Comparison of ENCODE assay signal across 25 cellular contexts in the genomic region with DNA sequence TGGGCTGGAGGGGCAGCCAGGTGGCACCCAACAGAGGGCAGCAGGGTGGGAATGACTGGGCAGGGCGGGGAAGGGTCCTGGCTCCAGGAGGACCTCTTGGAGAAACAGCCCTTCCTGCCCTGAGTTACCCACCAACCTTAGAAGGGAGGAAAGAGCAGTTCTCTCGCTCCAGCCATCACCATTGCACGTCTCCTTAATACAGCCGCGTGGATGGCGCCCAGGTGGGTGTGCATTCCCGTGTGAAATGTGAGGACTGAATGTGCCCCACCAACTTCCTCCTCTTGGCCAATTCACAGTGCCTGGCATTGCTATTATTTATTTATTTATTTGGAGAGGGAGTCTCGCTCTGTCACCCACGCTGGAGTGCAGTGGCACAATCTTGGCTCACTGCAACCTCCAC.
A peak's percentile ranks its signal among the peaks of the same experiment; 100 is the strongest.
DNase-seq lines count a peak whose midpoint lies in the region; ATAC-seq and TF ChIP-seq lines count a peak whose summit lies in the region.
"Had no signal": no experiment of that assay in that cellular context is flagged by ENCODE, and none has a peak within 500 bp of the region (broad histone marks: within the 10 kb centered on the region; RNA-seq: fewer than 3 reads in every experiment).

No MANE protein-coding gene starts in this region.

- H3K36me3 ChIP-seq in esophagus muscularis mucosa (no peaks in the 10 kb centered on the region), PC-3 (ENCODE audit: low read depth, low read length) (no peaks in the 10 kb centered on the region)
- H3K36me3 ChIP-seq: BLaER1 treated with 17β-estradiol and CSF1 and Interleukin-3, amounts not matched to agents 10 nM and 100 nM had no signal

- no peaks in the 10 kb centered on the region for H3K79me2 ChIP-seq in PC-3 (ENCODE audit: low read length)

- H3K9me3 Mint-ChIP-seq in progenitor cell of endocrine pancreas (ENCODE audit: low read depth): no peaks in the 10 kb centered on the region

- H3K4me3 ChIP-seq in esophagus muscularis mucosa (no peak overlapping the region), PC-3 (ENCODE audit: low read length) (no peak overlapping the region)
- H3K4me3 ChIP-seq: A549; BLaER1 treated with 17β-estradiol and CSF1 and Interleukin-3, amounts not matched to agents 10 nM and 100 nM; GM12878 had no signal

- H3K36me3 Mint-ChIP-seq in progenitor cell of endocrine pancreas (ENCODE audit: insufficient read depth): no peaks in the 10 kb centered on the region
- H3K36me3 Mint-ChIP-seq: CD14-positive monocyte; CD4-positive, alpha-beta memory T cell; CD4-positive, CD25-positive, alpha-beta regulatory T cell had no signal

- POLR2A ChIA-PET in PC-3 (lab: Charles Lee; ENCODE audit: unreplicated experiment): no interaction called here

- no peak overlapping the region for H3K9ac ChIP-seq in PC-3 (ENCODE audit: low read length)
- H3K9ac ChIP-seq: BLaER1 treated with 17β-estradiol and CSF1 and Interleukin-3, amounts not matched to agents 10 nM and 100 nM had no signal

- CTCF ChIA-PET in PC-3 (lab: Charles Lee): no interaction called here

- H3K4me1 Mint-ChIP-seq in progenitor cell of endocrine pancreas (ENCODE audit: low read depth): peaks cover 4% of the 10 kb centered on the region
- H3K4me1 Mint-ChIP-seq: B cell; CD4-positive, alpha-beta memory T cell; CD4-positive, CD25-positive, alpha-beta regulatory T cell; CD8-positive, alpha-beta memory T cell had no signal

- no peak for TF ChIP-seq EP300 in esophagus muscularis mucosa (IDR thresholded peaks at IDR 0.05)

- H3K9me3 ChIP-seq in esophagus muscularis mucosa (no peaks in the 10 kb centered on the region), PC-3 (ENCODE audit: low read length) (no peaks in the 10 kb centered on the region)

- no TSS peak for BruUV-seq in PC-3 (replicated peaks; lab: Mats Ljungman, UMichigan)

- no peaks in the 10 kb centered on the region for H3K9me2 ChIP-seq in PC-3 (replicated peaks; ENCODE audit: low read length)

- H3K4me1 ChIP-seq in esophagus muscularis mucosa: peaks cover 0 to 9% (median 4%) of the 10 kb centered on the region in 4 donors
- no peaks in the 10 kb centered on the region for H3K4me1 ChIP-seq in PC-3 (ENCODE audit: insufficient read depth, low read length)
- H3K4me1 ChIP-seq: A549; BLaER1 treated with 17β-estradiol and CSF1 and Interleukin-3, amounts not matched to agents 10 nM and 100 nM had no signal

- no peak for TF ChIP-seq CTCF in C4-2B (conservative IDR thresholded peaks at IDR 0.05)
- TF ChIP-seq CTCF in VCaP (conservative IDR thresholded peaks at IDR 0.05): no peak
- TF ChIP-seq CTCF in esophagus muscularis mucosa (IDR thresholded peaks at IDR 0.05): no peak
- TF ChIP-seq CTCF in progenitor cell of endocrine pancreas (IDR thresholded peaks at IDR 0.05; ENCODE audit: unreplicated experiment): no peak
- TF ChIP-seq CTCF in PC-3 (conservative IDR thresholded peaks at IDR 0.05; ENCODE audit: low read depth, low read length): no peak

- H3K27ac ChIP-seq in C4-2B (peak overlapping the region; percentile 87), VCaP (peak overlapping the region; percentile 40; the same call in 1 of the 2 replicates), esophagus muscularis mucosa (replicated peaks in 1 of 4) (no peak overlapping the region), PC-3 (ENCODE audit: low read length) (no peak overlapping the region)
- H3K27ac ChIP-seq: 22Rv1; A549; BLaER1 treated with 17β-estradiol and CSF1 and Interleukin-3, amounts not matched to agents 10 nM and 100 nM had no signal

- no peaks in the 10 kb centered on the region for H3F3A ChIP-seq in PC-3 (ENCODE audit: low read length, unreplicated experiment)

- H3K4me3 Mint-ChIP-seq in progenitor cell of endocrine pancreas (ENCODE audit: low read depth): no peak overlapping the region
- H3K4me3 Mint-ChIP-seq: B cell; CD14-positive monocyte; CD4-positive, alpha-beta memory T cell; CD4-positive, CD25-positive, alpha-beta regulatory T cell; CD8-positive, alpha-beta memory T cell had no signal

- no peak for ATAC-seq in PC-3
- no peak for ATAC-seq in GM18867 (IDR thresholded peaks at IDR 0.05; ENCODE audit: unreplicated experiment)
- ATAC-seq: A549, GM12878 had no signal

- H3K27me3 ChIP-seq in esophagus muscularis mucosa: no peaks in the 10 kb centered on the region
- H3K27me3 ChIP-seq in PC-3 (ENCODE audit: low read length): no peaks in the 10 kb centered on the region
- H3K27me3 ChIP-seq: BLaER1 treated with 17β-estradiol and CSF1 and Interleukin-3, amounts not matched to agents 10 nM and 100 nM had no signal

- H2AFZ ChIP-seq in PC-3 (ENCODE audit: low read length): no peak overlapping the region

- no peak for TF ChIP-seq POLR2A in esophagus muscularis mucosa (IDR thresholded peaks at IDR 0.05; ENCODE audit: low read depth)

- no peak overlapping the region for H3K27ac Mint-ChIP-seq in progenitor cell of endocrine pancreas
- H3K27ac Mint-ChIP-seq: B cell; CD14-positive monocyte; CD4-positive, alpha-beta memory T cell; CD4-positive, CD25-positive, alpha-beta regulatory T cell; CD8-positive, alpha-beta memory T cell had no signal

- no peaks in the 10 kb centered on the region for H4K20me1 ChIP-seq in PC-3 (ENCODE audit: low read length)
- H4K20me1 ChIP-seq: BLaER1 treated with 17β-estradiol and CSF1 and Interleukin-3, amounts not matched to agents 10 nM and 100 nM had no signal

- DNase-seq in esophagus muscularis mucosa (ENCODE audit: extremely low spot score) (peak; percentile 31), mesenteric fat pad (ENCODE audit: low spot score) (peak; percentile 71), progenitor cell of endocrine pancreas (ENCODE audit: low spot score, unreplicated experiment) (no peak), PC-3 (no peak)
- DNase-seq: AML-193; CD4-positive, alpha-beta memory T cell; CD4-positive, CD25-positive, alpha-beta regulatory T cell; CD8-positive, alpha-beta memory T cell; COR-L47; DMS 273 treated with DMSO at 0.1 percent for 48 hours; DMS153; DMS53; DMS79; DND-41; EL; GDM1 had no signal

- intact Hi-C loops in esophagus muscularis mucosa (cut with DNase I): no loop called here
- intact Hi-C loops in PC-3 (cut with micrococcal nuclease): no loop called here

- 94% methylated on average over 9 of the region's 9 CpGs for WGBS in esophagus muscularis mucosa

- H3K4me2 ChIP-seq in PC-3 (ENCODE audit: low read length): no peak overlapping the region
- H3K4me2 ChIP-seq: A549; BLaER1 treated with 17β-estradiol and CSF1 and Interleukin-3, amounts not matched to agents 10 nM and 100 nM had no signal

- no peaks in the 10 kb centered on the region for H3K27me3 Mint-ChIP-seq in progenitor cell of endocrine pancreas

Comparison
In these comparisons a context has a peak if more than half of its experiments do, and no peak if none do; other contexts are left out.
1. H3K27ac ChIP-seq: peak in C4-2B (single experiment) and VCaP (single experiment); none in esophagus muscularis mucosa (0 of 4) and PC-3 (single experiment).
2. DNase-seq: peak in esophagus muscularis mucosa (single experiment) and mesenteric fat pad (single experiment); none in progenitor cell of endocrine pancreas (single experiment) and PC-3 (single experiment).